ENCODE assay signal across 18 cellular contexts in genomic region chr6:3737149-3737830, GRCh38. TPM values are rescaled to one million over a fixed set of nuclear protein-coding genes. Genes with fewer than 3 reads are reported as not detected.
DNase-seq lines count a peak whose midpoint lies in the region; ATAC-seq and TF ChIP-seq lines count a peak whose summit lies in the region.
"Had no signal": no experiment of that assay in that cellular context is flagged by ENCODE, and none has a peak within 500 bp of the region (broad histone marks: within the 10 kb centered on the region; RNA-seq: fewer than 3 reads in every experiment).

No MANE protein-coding gene starts in this region.

- peak overlapping the region in 7 of 11 experiments; percentile 23 to 69 (median 63); a peak in 10 of 22 replicates for H3K4me2 ChIP-seq in BLaER1 treated with 17β-estradiol and CSF1 and Interleukin-3, amounts not matched to agents 10 nM and 100 nM

- H3K27me3 Mint-ChIP-seq in glutamatergic neuron (ENCODE audit: unreplicated experiment), result peaks cover 4% of the 10 kb centered on the region
- H3K27me3 Mint-ChIP-seq in CD8-positive, alpha-beta T cell (ENCODE audit: low read depth), result peaks cover 19% of the 10 kb centered on the region

- no peaks in the 10 kb centered on the region for H3K27me3 ChIP-seq in BLaER1 treated with 17β-estradiol and CSF1 and Interleukin-3, amounts not matched to agents 10 nM and 100 nM
- H3K27me3 ChIP-seq in adipocyte (replicated peaks; ENCODE audit: control insufficient read depth, insufficient read depth, low read length), result no peaks in the 10 kb centered on the region
- no peaks in the 10 kb centered on the region for H3K27me3 ChIP-seq in CD8-positive, alpha-beta T cell (ENCODE audit: insufficient read depth, low read length)

- peaks cover 7 to 17% (median 10%) of the 10 kb centered on the region in 11 experiments; a peak in 21 of 22 replicates for H3K9me3 ChIP-seq in BLaER1 treated with 17β-estradiol and CSF1 and Interleukin-3, amounts not matched to agents 10 nM and 100 nM (replicated peaks in 1 of 11)
- H3K9me3 ChIP-seq in adipocyte (ENCODE audit: control insufficient read depth, low read length), result no peaks in the 10 kb centered on the region
- no peaks in the 10 kb centered on the region for H3K9me3 ChIP-seq in CD8-positive, alpha-beta T cell (ENCODE audit: low read length)

- ATAC-seq in sciatic nerve, result no peak
- ATAC-seq in CD8-positive, alpha-beta T cell, result no peak

- CTCF ChIA-PET in CD8-positive, alpha-beta T cell (lab: Charles Lee), result interaction anchor here (0.9 to 6.9 kb wide), 2 partner anchors 195 to 458 kb away, joined by 3 to 129 read pairs; no protein-coding TSS in a partner anchor

- H3K27ac ChIP-seq in BLaER1 treated with 17β-estradiol and CSF1 and Interleukin-3, amounts not matched to agents 10 nM and 100 nM, result no peak overlapping the region
- no peak overlapping the region for H3K27ac ChIP-seq in CD8-positive, alpha-beta T cell (ENCODE audit: low read depth, low read length)
- H3K27ac ChIP-seq: C4-2B had no signal

- peaks cover 26% of the 10 kb centered on the region for H3K36me3 Mint-ChIP-seq in glutamatergic neuron (ENCODE audit: unreplicated experiment)
- H3K36me3 Mint-ChIP-seq in CD8-positive, alpha-beta T cell, result no peaks in the 10 kb centered on the region

- H4K20me1 ChIP-seq in BLaER1 treated with 17β-estradiol and CSF1 and Interleukin-3, amounts not matched to agents 10 nM and 100 nM, result peaks cover 0 to 100% (median 26%) of the 10 kb centered on the region in 11 experiments; a peak in 15 of 22 replicates

- H3K36me3 ChIP-seq in BLaER1 treated with 17β-estradiol and CSF1 and Interleukin-3, amounts not matched to agents 10 nM and 100 nM, result peaks cover 0 to 92% (median 12%) of the 10 kb centered on the region in 11 experiments; a peak in 15 of 22 replicates
- H3K36me3 ChIP-seq in adipocyte (ENCODE audit: control insufficient read depth, insufficient read depth, low read length, severe bottlenecking), result peaks cover 81% of the 10 kb centered on the region
- no peaks in the 10 kb centered on the region for H3K36me3 ChIP-seq in CD8-positive, alpha-beta T cell (ENCODE audit: insufficient read depth, low read length)

- peaks cover 11% of the 10 kb centered on the region for H3K9me3 Mint-ChIP-seq in glutamatergic neuron (ENCODE audit: unreplicated experiment)
- H3K9me3 Mint-ChIP-seq in CD8-positive, alpha-beta T cell, result no peaks in the 10 kb centered on the region

- H3K9ac ChIP-seq in BLaER1 treated with 17β-estradiol and CSF1 and Interleukin-3, amounts not matched to agents 10 nM and 100 nM, result peak overlapping the region in 1 of 11 experiments; percentile 16; a peak in 1 of 22 replicates
- H3K9ac ChIP-seq in adipocyte (ENCODE audit: low read length), result peak overlapping the region; percentile 54

- H3K27ac Mint-ChIP-seq in glutamatergic neuron (ENCODE audit: unreplicated experiment), result peak overlapping the region; percentile 6
- H3K27ac Mint-ChIP-seq in CD8-positive, alpha-beta T cell, result no peak overlapping the region

- POLR2A ChIA-PET in CD8-positive, alpha-beta T cell (lab: Charles Lee), result no interaction called here

- no peak overlapping the region for H3K4me3 Mint-ChIP-seq in glutamatergic neuron (ENCODE audit: unreplicated experiment)
- no peak overlapping the region for H3K4me3 Mint-ChIP-seq in CD8-positive, alpha-beta T cell

- TF ChIP-seq CTCF in glutamatergic neuron (IDR thresholded peaks at IDR 0.05; ENCODE audit: partially characterized antibody, unreplicated experiment) (no peak), GM20000 (IDR thresholded peaks at IDR 0.05; ENCODE audit: extremely low read depth, missing control alignments) (no peak)
- TF ChIP-seq CTCF in CD8-positive, alpha-beta T cell (IDR thresholded peaks at IDR 0.05), result no peak

- intact Hi-C loops in sciatic nerve (cut with DNase I), result loop anchor here (10.0 kb wide), 1 partner anchor 612 kb away; no protein-coding TSS in a partner anchor
- intact Hi-C loops in CD8-positive, alpha-beta T cell (cut with DNase I, micrococcal nuclease), result loop anchor here in 1 of 2 experiments (10.0 kb wide), 1 partner anchor 742 kb away; the partner anchor contains the start of gene NQO2

- DNase-seq in adipocyte (ENCODE audit: low read depth) (no peak), glutamatergic neuron (no peak), sciatic nerve (ENCODE audit: low spot score) (peak; percentile 57), middle frontal gyrus (ENCODE audit: extremely low spot score, low spot score) (no peak), glomerular visceral epithelial cell (ENCODE audit: extremely low spot score) (no peak), GM20000 (ENCODE audit: low spot score) (no peak)
- no peak for DNase-seq in CD8-positive, alpha-beta T cell
- DNase-seq: GF-D8, H7, Karpas-422, MM.1S, NCI-H1092 treated with DMSO at 0.1 percent for 48 hours, NCI-H1694, NCI-H2107, NCI-H2227 treated with DMSO at 0.1 percent for 48 hours, NCI-H524 had no signal

- H3K4me1 Mint-ChIP-seq in glutamatergic neuron (ENCODE audit: low read depth, unreplicated experiment), result peaks cover 12% of the 10 kb centered on the region
- H3K4me1 Mint-ChIP-seq in CD8-positive, alpha-beta T cell (ENCODE audit: low read depth), result peaks cover 4% of the 10 kb centered on the region

- H3K4me3 ChIP-seq in BLaER1 treated with 17β-estradiol and CSF1 and Interleukin-3, amounts not matched to agents 10 nM and 100 nM, result no peak overlapping the region
- H3K4me3 ChIP-seq in adipocyte (ENCODE audit: low read length), result no peak overlapping the region
- no peak overlapping the region for H3K4me3 ChIP-seq in CD8-positive, alpha-beta T cell (ENCODE audit: low read depth, low read length)

- H3K4me1 ChIP-seq in BLaER1 treated with 17β-estradiol and CSF1 and Interleukin-3, amounts not matched to agents 10 nM and 100 nM, result peaks cover 14 to 27% (median 17%) of the 10 kb centered on the region in 10 experiments
- peaks cover 73% of the 10 kb centered on the region for H3K4me1 ChIP-seq in adipocyte (ENCODE audit: control insufficient read depth, insufficient read depth, low read length)
- H3K4me1 ChIP-seq in CD8-positive, alpha-beta T cell (ENCODE audit: insufficient read depth, low read length), result no peaks in the 10 kb centered on the region

RNA-seq across cellular contexts. Expression of gene PXDC1, which starts 14.2 kb away (rescaled TPM):
- total RNA-seq in glutamatergic neuron (ENCODE audit: unreplicated experiment), result 7.5 TPM
- 48.3 TPM for total RNA-seq in sciatic nerve
- total RNA-seq in CD8-positive, alpha-beta T cell, result under 1 TPM; 0.35 to 0.44 TPM
